ENCODE assay signal across 33 cellular contexts in genomic region chr20:9517297-9518134, GRCh38. TPM values are rescaled to one million over a fixed set of nuclear protein-coding genes. Genes with fewer than 3 reads are reported as not detected.
A peak's percentile ranks its signal among the peaks of the same experiment; 100 is the strongest.
DNase-seq lines count a peak whose midpoint lies in the region; ATAC-seq and TF ChIP-seq lines count a peak whose summit lies in the region.
"Had no signal": no experiment of that assay in that cellular context is flagged by ENCODE, and none has a peak within 500 bp of the region (broad histone marks: within the 10 kb centered on the region; RNA-seq: fewer than 3 reads in every experiment).

No MANE protein-coding gene starts in this region.

- H3K4me1 ChIP-seq in BE2C: peaks cover 9% of the 10 kb centered on the region
- H3K4me1 ChIP-seq in lower lobe of right lung: peaks cover 30% of the 10 kb centered on the region
- H3K4me1 ChIP-seq in neuronal stem cell (ENCODE audit: control insufficient read depth in 2 of 2, insufficient read depth in 1 of 2, low read depth in 1 of 2, low read length in 2 of 2): peaks cover 13 to 35% of the 10 kb centered on the region in 2 donors
- H3K4me1 ChIP-seq: BLaER1, parathyroid adenoma had no signal

- POLR2A ChIA-PET in WTC11 (lab: Charles Lee) (no interaction called here), T-cell (lab: Charles Lee) (no interaction called here)

- no peak overlapping the region for H2BK120ac ChIP-seq in neuronal stem cell (ENCODE audit: low read depth, low read length)

- H3K36me3 ChIP-seq in BE2C: peaks cover 68% of the 10 kb centered on the region
- no peaks in the 10 kb centered on the region for H3K36me3 ChIP-seq in lower lobe of right lung
- H3K36me3 ChIP-seq in neuronal stem cell (replicated peaks in 1 of 2; ENCODE audit: control insufficient read depth in 2 of 2, insufficient read depth in 2 of 2, low read length in 2 of 2): no peaks in the 10 kb centered on the region
- H3K36me3 ChIP-seq: BLaER1, right atrium auricular region, WERI-Rb-1 had no signal

- no peak overlapping the region for H3K9ac ChIP-seq in neuronal stem cell (ENCODE audit: low read depth, low read length, poor library complexity)
- H3K9ac ChIP-seq: BLaER1, GM23248, parathyroid adenoma had no signal

- no peak overlapping the region for H3K14ac ChIP-seq in neuronal stem cell (ENCODE audit: low read length)

- H3K9me3 Mint-ChIP-seq in WTC11: no peaks in the 10 kb centered on the region
- no peaks in the 10 kb centered on the region for H3K9me3 Mint-ChIP-seq in T-cell
- H3K9me3 Mint-ChIP-seq: activated CD4-positive, alpha-beta T cell treated with anti-CD3 and anti-CD28 coated beads, Interleukin-2, amount 10 ng/mL, durations not matched to agents 24 days and 14 days; activated T-cell treated with anti-CD3 and anti-CD28 coated beads, Interleukin-2, amount 50 U/mL, for 24 hours; natural killer cell treated with Interleukin-12 subunit alpha and Interleukin-12 subunit beta and Interleukin-15 and Interleukin-18, amount 100 ng/mL, for 72 hours had no signal

- DNase-seq in BE2C (no peak), WTC11 (ENCODE audit: low spot score) (no peak), lower lobe of right lung (no peak), neuronal stem cell (ENCODE audit: low spot score) (no peak), T-cell (no peak), anterior cingulate cortex (lab: John Stamatoyannopoulos, UW) (no peak)
- DNase-seq: ACHN; activated CD4-positive, alpha-beta T cell treated with anti-CD3 and anti-CD28 coated beads, Interleukin-2, amount 10 ng/mL, durations not matched to agents 24 days and 14 days; activated gamma-delta T cell; activated T-cell treated with anti-CD3 and anti-CD28 coated beads, Interleukin-2, amount 50 U/mL, for 24 hours; DMS53; GF-D8; GM23248; Kasumi-1; mucosa of descending colon; NCI-H1092; NCI-H2081 treated with DMSO at 0.1 percent for 48 hours; NCI-H446; SHP77 treated with DMSO at 0.1 percent for 48 hours; stimulated activated CD4-positive, alpha-beta T cell treated with anti-CD3 and anti-CD28 coated beads, Interleukin-2, amount 100 ng/mL, for 48 hours; T-helper 9 cell; trophoblast cell; WERI-Rb-1 had no signal

- ATAC-seq in WTC11 (no peak), lower lobe of right lung (peak; percentile 43 to 65), T-cell (replicated peaks in 1 of 4) (no peak), HG02623 (IDR thresholded peaks at IDR 0.05; ENCODE audit: unreplicated experiment) (no peak)
- ATAC-seq: mucosa of descending colon; natural killer cell treated with Interleukin-12 subunit alpha and Interleukin-12 subunit beta and Interleukin-15 and Interleukin-18, amount 100 ng/mL, for 72 hours; Panc1 had no signal

- H3K23ac ChIP-seq in neuronal stem cell (ENCODE audit: low read depth, low read length, poor library complexity): no peak overlapping the region

- peak; percentile 48 for TF ChIP-seq CTCF in BE2C (IDR thresholded peaks at IDR 0.05; ENCODE audit: low read depth, low read length)
- no peak for TF ChIP-seq CTCF in WTC11 (IDR thresholded peaks at IDR 0.05)
- no peak for TF ChIP-seq CTCF in lower lobe of right lung (IDR thresholded peaks at IDR 0.05)

- CTCF ChIA-PET in WTC11 (lab: Charles Lee) (interaction anchor here (0.6 to 5.8 kb wide), 5 partner anchors 9 to 1440 kb away, joined by 3 to 48 read pairs (median 4); no protein-coding TSS in a partner anchor), T-cell (lab: Charles Lee) (no interaction called here)

- H3K36me3 Mint-ChIP-seq in WTC11 (no peaks in the 10 kb centered on the region), T-cell (no peaks in the 10 kb centered on the region)
- H3K36me3 Mint-ChIP-seq: natural killer cell treated with Interleukin-12 subunit alpha and Interleukin-12 subunit beta and Interleukin-15 and Interleukin-18, amount 100 ng/mL, for 72 hours had no signal

- intact Hi-C loops in lower lobe of right lung (cut with DNase I): no loop called here

- no peak overlapping the region for H3K27ac ChIP-seq in lower lobe of right lung
- no peak overlapping the region for H3K27ac ChIP-seq in neuronal stem cell (replicated peaks; ENCODE audit: low read length)
- H3K27ac ChIP-seq: BLaER1, GM23248, parathyroid adenoma, right atrium auricular region, WERI-Rb-1 had no signal

- no peak overlapping the region for H2BK5ac ChIP-seq in neuronal stem cell (ENCODE audit: low read length)

- no peak overlapping the region for H3K27ac Mint-ChIP-seq in WTC11
- no peak overlapping the region for H3K27ac Mint-ChIP-seq in T-cell
- H3K27ac Mint-ChIP-seq: activated CD4-positive, alpha-beta T cell treated with anti-CD3 and anti-CD28 coated beads, Interleukin-2, amount 10 ng/mL, durations not matched to agents 24 days and 14 days; activated T-cell treated with anti-CD3 and anti-CD28 coated beads, Interleukin-2, amount 50 U/mL, for 24 hours; natural killer cell treated with Interleukin-12 subunit alpha and Interleukin-12 subunit beta and Interleukin-15 and Interleukin-18, amount 100 ng/mL, for 72 hours had no signal

- no peak overlapping the region for H3K18ac ChIP-seq in neuronal stem cell (ENCODE audit: low read length)

- H2BK12ac ChIP-seq in neuronal stem cell (ENCODE audit: low read length): no peak overlapping the region

- H3K4ac ChIP-seq in neuronal stem cell (ENCODE audit: low read length): no peak overlapping the region

- H3K4me3 ChIP-seq in BE2C (ENCODE audit: low read depth, low read length): peak overlapping the region; percentile 84
- H3K4me3 ChIP-seq in GM08714 (ENCODE audit: low read length): peak overlapping the region; percentile 16; the same call in 1 of the 2 replicates
- H3K4me3 ChIP-seq in lower lobe of right lung: no peak overlapping the region
- no peak overlapping the region for H3K4me3 ChIP-seq in neuronal stem cell (ENCODE audit: low read length in 2 of 2)
- H3K4me3 ChIP-seq: BLaER1, GM23248, mucosa of descending colon had no signal

- no peak overlapping the region for H4K8ac ChIP-seq in neuronal stem cell (ENCODE audit: low read depth, low read length)

- H3K4me1 Mint-ChIP-seq in WTC11 (peaks cover 73% of the 10 kb centered on the region), T-cell (peaks cover 0 to 3% (median 0%) of the 10 kb centered on the region in 3 donors)
- H3K4me1 Mint-ChIP-seq: activated CD4-positive, alpha-beta T cell treated with anti-CD3 and anti-CD28 coated beads, Interleukin-2, amount 10 ng/mL, durations not matched to agents 24 days and 14 days had no signal

- no peak overlapping the region for H4K91ac ChIP-seq in neuronal stem cell (ENCODE audit: low read depth, low read length, poor library complexity)

- H3K9me3 ChIP-seq in BE2C (no peaks in the 10 kb centered on the region; the same call in 1 of the 2 replicates), lower lobe of right lung (no peaks in the 10 kb centered on the region), neuronal stem cell (replicated peaks in 1 of 2; ENCODE audit: control insufficient read depth in 2 of 2, insufficient read depth in 1 of 2, low read depth in 1 of 2, low read length in 2 of 2) (no peaks in the 10 kb centered on the region)
- H3K9me3 ChIP-seq: mucosa of descending colon, right atrium auricular region had no signal

- H3K27me3 ChIP-seq in BE2C (no peaks in the 10 kb centered on the region), lower lobe of right lung (ENCODE audit: low read depth) (peaks cover 54% of the 10 kb centered on the region), neuronal stem cell (ENCODE audit: control insufficient read depth in 3 of 3, insufficient read depth in 3 of 3, low read depth in 1 of 3, low read length in 3 of 3) (peaks cover 0 to 95% (median 22%) of the 10 kb centered on the region in 3 experiments)

- no peaks in the 10 kb centered on the region for H3K79me1 ChIP-seq in neuronal stem cell (ENCODE audit: low read depth, low read length)

- no peak overlapping the region for H2AK5ac ChIP-seq in neuronal stem cell (ENCODE audit: low read depth, low read length)

- H3K4me3 Mint-ChIP-seq in WTC11 (peak overlapping the region; percentile 41; the same call in 1 of the 2 replicates), T-cell (no peak overlapping the region)
- H3K4me3 Mint-ChIP-seq: activated CD4-positive, alpha-beta T cell treated with anti-CD3 and anti-CD28 coated beads, Interleukin-2, amount 10 ng/mL, durations not matched to agents 24 days and 14 days; activated T-cell treated with anti-CD3 and anti-CD28 coated beads, Interleukin-2, amount 50 U/mL, for 24 hours; natural killer cell treated with Interleukin-12 subunit alpha and Interleukin-12 subunit beta and Interleukin-15 and Interleukin-18, amount 100 ng/mL, for 72 hours had no signal

- peaks cover 95% of the 10 kb centered on the region for H3K27me3 Mint-ChIP-seq in WTC11 (ENCODE audit: low read depth)
- H3K27me3 Mint-ChIP-seq in T-cell: peaks cover 48 to 56% of the 10 kb centered on the region in 2 donors

- no peak overlapping the region for H3K4me2 ChIP-seq in neuronal stem cell (ENCODE audit: insufficient read depth, low read length, poor library complexity, severe bottlenecking)
- H3K4me2 ChIP-seq: BLaER1 had no signal

- no peak overlapping the region for H2AFZ ChIP-seq in neuronal stem cell (ENCODE audit: low read length)
- H2AFZ ChIP-seq: GM23248, parathyroid adenoma had no signal

- no CpG with 5 or more reads among the region's 6 CpGs for WGBS in neuronal stem cell (ENCODE audit: extremely low coverage in 2 of 2, insufficient read length in 2 of 2, insufficient replicate concordance in 1 of 2), 2 donors

- H2BK15ac ChIP-seq in neuronal stem cell (ENCODE audit: low read length): no peak overlapping the region

TF ChIP-seq in WTC11, 78 proteins besides CTCF, POLR2A, EP300 and RAD21 (continues in another document):
- no peak for TF ChIP-seq IRF1 (CRISPR knock-in tag; IDR thresholded peaks at IDR 0.05)

RNA-seq across cellular contexts. Expression of gene LAMP5, which starts 3.1 kb away (rescaled TPM):
- 246 TPM for polyA plus RNA-seq in BE2C (2012; ENCODE audit: insufficient read depth, insufficient read length, low read depth)
- total RNA-seq in WTC11 (2021): 0.11 to 0.37 TPM (median 0.31 TPM) in 3 replicates
- 0.41 TPM for total RNA-seq in lower lobe of right lung
- 6.5 TPM for polyA plus RNA-seq in neuronal stem cell (2013, experiment 1 of 2)
- 6.4 TPM for polyA plus RNA-seq in neuronal stem cell (2013, experiment 2 of 2)
- not detected for total RNA-seq in T-cell
- total RNA-seq: activated CD4-positive, alpha-beta T cell treated with anti-CD3 and anti-CD28 coated beads, Interleukin-2, amount 10 ng/mL, durations not matched to agents 24 days and 14 days; endothelial cell of umbilical vein; natural killer cell treated with Interleukin-12 subunit alpha and Interleukin-12 subunit beta and Interleukin-15 and Interleukin-18, amount 100 ng/mL, for 72 hours; right atrium auricular region had no signal
- polyA plus RNA-seq: endothelial cell of umbilical vein, GM23248, keratinocyte, liver had no signal

Comparison
In these comparisons a context has a peak if more than half of its experiments do, and no peak if none do; other contexts are left out.
1. H3K4me3 ChIP-seq: peak in BE2C (single experiment) and GM08714 (single experiment); none in lower lobe of right lung (single experiment) and neuronal stem cell (0 of 2).
2. ATAC-seq: peak in lower lobe of right lung (2 of 2); none in WTC11 (single experiment), T-cell (0 of 4) and HG02623 (single experiment).